In genomic region chr19:30374791-30375650, GRCh38 we compare ENCODE assay signal across 11 cellular contexts. TPM values are rescaled to one million over a fixed set of nuclear protein-coding genes. Genes with fewer than 3 reads are reported as not detected.
A peak's percentile ranks its signal among the peaks of the same experiment; 100 is the strongest.
DNase-seq lines count a peak whose midpoint lies in the region; ATAC-seq and TF ChIP-seq lines count a peak whose summit lies in the region.
"Had no signal": no experiment of that assay in that cellular context is flagged by ENCODE, and none has a peak within 500 bp of the region (broad histone marks: within the 10 kb centered on the region; RNA-seq: fewer than 3 reads in every experiment).

No MANE protein-coding gene starts in this region.

- peaks cover 0 to 5% (median 0%) of the 10 kb centered on the region in 12 donors for H3K4me1 ChIP-seq in heart left ventricle
- H3K4me1 ChIP-seq in psoas muscle: no peaks in the 10 kb centered on the region
- H3K4me1 ChIP-seq in SJCRH30: peaks cover 9% of the 10 kb centered on the region

- peaks cover 3 to 55% (median 34%) of the 10 kb centered on the region in 9 donors for H3K27me3 ChIP-seq in heart left ventricle
- peaks cover 0 to 45% (median 14%) of the 10 kb centered on the region in 3 donors for H3K27me3 ChIP-seq in psoas muscle (ENCODE audit: insufficient read depth in 3 of 3, low read length in 2 of 3)
- H3K27me3 ChIP-seq in SJCRH30: no peaks in the 10 kb centered on the region

- 2 to 5% (median 3%) methylated on average over 67 to 101 of the region's 101 CpGs for WGBS in heart left ventricle, 4 donors
- 4 to 7% (median 6%) methylated on average over 74 to 101 of the region's 101 CpGs for WGBS in psoas muscle, 3 donors

- H3K4me3 ChIP-seq in heart left ventricle (peak overlapping the region in 7 of 12 donors; percentile 11 to 35 (median 31)), psoas muscle (peak overlapping the region; percentile 30), SJCRH30 (no peak overlapping the region)

- no peaks in the 10 kb centered on the region for H3K36me3 ChIP-seq in heart left ventricle
- no peaks in the 10 kb centered on the region for H3K36me3 ChIP-seq in psoas muscle (ENCODE audit: insufficient read depth in 1 of 2, low read depth in 1 of 2)
- no peaks in the 10 kb centered on the region for H3K36me3 ChIP-seq in SJCRH30

- ATAC-seq in heart left ventricle: peak in 1 of 4 donors; percentile 35
- no peak for ATAC-seq in psoas muscle

- TF ChIP-seq CTCF in heart left ventricle (IDR thresholded peaks at IDR 0.05) (no peak), psoas muscle (IDR thresholded peaks at IDR 0.05) (no peak), GM10266 (IDR thresholded peaks at IDR 0.05; ENCODE audit: control insufficient read depth, insufficient read depth, low read depth, missing control alignments) (no peak)

- intact Hi-C loops in heart left ventricle (cut with DNase I) (no loop called here), psoas muscle (cut with DNase I) (no loop called here)

- DNase-seq in D341Med (ENCODE audit: low spot score): peak; percentile 87
- DNase-seq in NCI-H526 (lab: John Stamatoyannopoulos, UW): peak; percentile 17 to 72
- DNase-seq in heart left ventricle: no peak
- DNase-seq in psoas muscle: no peak
- no peak for DNase-seq in GM10266 (ENCODE audit: extremely low spot score)
- no peak for DNase-seq in SHP77 treated with DMSO at 0.1 percent for 48 hours (lab: John Stamatoyannopoulos, UW)
- DNase-seq in UCSD-AML1 (lab: John Stamatoyannopoulos, UW; ENCODE audit: unreplicated experiment): no peak
- no peak for DNase-seq in SJCRH30
- DNase-seq: activated B cell treated with CpG ODN at 0.5 μM for 24 hours, activated gamma-delta T cell treated with Interleukin-2 at 50 U/mL for 16 hours had no signal

- H3K9me3 ChIP-seq in heart left ventricle (no peaks in the 10 kb centered on the region), psoas muscle (no peaks in the 10 kb centered on the region), SJCRH30 (replicated peaks) (no peaks in the 10 kb centered on the region)

- no peak for TF ChIP-seq POLR2A in heart left ventricle (IDR thresholded peaks at IDR 0.05)

- H3K27ac ChIP-seq in heart left ventricle (no peak overlapping the region), psoas muscle (no peak overlapping the region), SJCRH30 (no peak overlapping the region)

RNA-seq across cellular contexts. Expression of gene ZNF536, which starts 2.8 kb away (rescaled TPM):
- 10 to 100 TPM in 1 of 9 donors, 1 to 10 TPM in 8; 1.1 to 10.1 (median 2.5) TPM for total RNA-seq in heart left ventricle
- polyA plus RNA-seq in heart left ventricle: 1 to 10 TPM in 1 of 2 donors, under 1 TPM in 1; 0.17 to 1.5 TPM
- total RNA-seq in psoas muscle: under 1 TPM; 0.08 to 0.94 (median 0.26) TPM
- polyA plus RNA-seq in psoas muscle: under 1 TPM in 2 of 3 donors, not detected in 1; 0.01 to 0.22 TPM
- 14.2 and 15.2 TPM in 2 replicates for total RNA-seq in SJCRH30 (2014; rRNA removed; shearing (Covaris generic))
- total RNA-seq: activated B cell treated with CpG ODN at 0.5 μM for 24 hours, MCF 10A had no signal

Comparison
In these comparisons a context has a peak if more than half of its experiments do, and no peak if none do; other contexts are left out.
1. DNase-seq: peak in D341Med (single experiment) and NCI-H526 (2 of 2); none in heart left ventricle (0 of 5), psoas muscle (0 of 2), GM10266 (single experiment), SHP77 treated with DMSO at 0.1 percent for 48 hours (single experiment), UCSD-AML1 (single experiment) and SJCRH30 (0 of 2).